In genomic region chr11:9070740-9071476, GRCh38 we compare ENCODE assay signal across 21 cellular contexts. TPM values are rescaled to one million over a fixed set of nuclear protein-coding genes. Genes with fewer than 3 reads are reported as not detected.
DNase-seq lines count a peak whose midpoint lies in the region; ATAC-seq, FAIRE-seq and TF ChIP-seq lines count a peak whose summit lies in the region.
"Had no signal": no experiment of that assay in that cellular context is flagged by ENCODE, and none has a peak within 500 bp of the region (broad histone marks: within the 10 kb centered on the region; RNA-seq: fewer than 3 reads in every experiment).

No MANE protein-coding gene starts in this region.

- no peaks in the 10 kb centered on the region for H3K36me3 ChIP-seq in mucosa of descending colon (ENCODE audit: low read depth)
- no peaks in the 10 kb centered on the region for H3K36me3 ChIP-seq in small intestine (ENCODE audit: control insufficient read depth in 2 of 2, insufficient read depth in 2 of 2, low read length in 2 of 2)
- no peaks in the 10 kb centered on the region for H3K36me3 ChIP-seq in neuronal stem cell (replicated peaks in 1 of 2; ENCODE audit: control insufficient read depth in 2 of 2, insufficient read depth in 2 of 2, low read length in 2 of 2)
- H3K36me3 ChIP-seq in SJCRH30, result no peaks in the 10 kb centered on the region
- H3K36me3 ChIP-seq: BLaER1 had no signal

- no peak for FAIRE-seq in small intestine (lab: Jason Lieb, UNC)
- FAIRE-seq: D721Med had no signal

- H4K8ac ChIP-seq in neuronal stem cell (ENCODE audit: low read depth, low read length), result no peak overlapping the region

- H3K4me3 ChIP-seq in mucosa of descending colon, result no peak overlapping the region
- no peak overlapping the region for H3K4me3 ChIP-seq in small intestine (ENCODE audit: low read depth in 1 of 2, low read length in 2 of 2)
- H3K4me3 ChIP-seq in neuronal stem cell (ENCODE audit: low read length in 2 of 2), result no peak overlapping the region
- H3K4me3 ChIP-seq in SJCRH30, result no peak overlapping the region
- H3K4me3 ChIP-seq: BLaER1 had no signal

- TF ChIP-seq CTCF in mucosa of descending colon (IDR thresholded peaks at IDR 0.05), result no peak

- H3K9me3 ChIP-seq in mucosa of descending colon (no peaks in the 10 kb centered on the region), small intestine (ENCODE audit: control insufficient read depth, low read depth) (no peaks in the 10 kb centered on the region), neuronal stem cell (replicated peaks in 1 of 2; ENCODE audit: control insufficient read depth in 2 of 2, insufficient read depth in 1 of 2, low read depth in 1 of 2, low read length in 2 of 2) (no peaks in the 10 kb centered on the region), SJCRH30 (replicated peaks) (no peaks in the 10 kb centered on the region)
- H3K9me3 ChIP-seq: BLaER1 had no signal

- H3K79me1 ChIP-seq in neuronal stem cell (ENCODE audit: low read depth, low read length), result no peaks in the 10 kb centered on the region

- no peak overlapping the region for H2BK15ac ChIP-seq in neuronal stem cell (ENCODE audit: low read length)

- intact Hi-C loops in mucosa of descending colon (cut with DNase I, micrococcal nuclease), result no loop called here

- no peak overlapping the region for H2BK120ac ChIP-seq in neuronal stem cell (ENCODE audit: low read depth, low read length)

- H2AFZ ChIP-seq in neuronal stem cell (ENCODE audit: low read length), result no peak overlapping the region

- H3K4ac ChIP-seq in neuronal stem cell (ENCODE audit: low read length), result no peak overlapping the region

- 37 to 67% (median 46%) methylated on average over 9 of the region's 9 CpGs for WGBS in small intestine, 3 donors
- WGBS in neuronal stem cell (ENCODE audit: extremely low coverage in 2 of 2, insufficient read length in 2 of 2, insufficient replicate concordance in 1 of 2), 2 donors, result no CpG with 5 or more reads among the region's 9 CpGs

- no peak overlapping the region for H2BK5ac ChIP-seq in neuronal stem cell (ENCODE audit: low read length)

- H3K27me3 ChIP-seq in small intestine (ENCODE audit: control insufficient read depth in 2 of 2, insufficient read depth in 2 of 2, low read length in 2 of 2), result no peaks in the 10 kb centered on the region
- H3K27me3 ChIP-seq in neuronal stem cell (ENCODE audit: control insufficient read depth in 3 of 3, insufficient read depth in 3 of 3, low read depth in 1 of 3, low read length in 3 of 3), result peaks cover 0 to 9% (median 0%) of the 10 kb centered on the region in 3 experiments
- H3K27me3 ChIP-seq in SJCRH30, result no peaks in the 10 kb centered on the region
- H3K27me3 ChIP-seq: BLaER1 had no signal

- H3K27ac ChIP-seq in small intestine (ENCODE audit: low read depth in 1 of 2, low read length in 1 of 2) (no peak overlapping the region), neuronal stem cell (replicated peaks; ENCODE audit: low read length) (no peak overlapping the region), SJCRH30 (no peak overlapping the region)
- H3K27ac ChIP-seq: BLaER1, HL-60, KMS-11 had no signal

- ATAC-seq in mucosa of descending colon (peak; percentile 79), GM19463 (IDR thresholded peaks at IDR 0.05; ENCODE audit: unreplicated experiment) (no peak)
- ATAC-seq: HCT116, PC-3 had no signal

- H4K91ac ChIP-seq in neuronal stem cell (ENCODE audit: low read depth, low read length, poor library complexity), result no peak overlapping the region

- H3K14ac ChIP-seq in neuronal stem cell (ENCODE audit: low read length), result no peak overlapping the region

- H3K23ac ChIP-seq in neuronal stem cell (ENCODE audit: low read depth, low read length, poor library complexity), result no peak overlapping the region

- no peak overlapping the region for H2BK12ac ChIP-seq in neuronal stem cell (ENCODE audit: low read length)

- H3K18ac ChIP-seq in neuronal stem cell (ENCODE audit: low read length), result no peak overlapping the region

- no peak overlapping the region for H2AK5ac ChIP-seq in neuronal stem cell (ENCODE audit: low read depth, low read length)

- DNase-seq in NCI-H69 (lab: John Stamatoyannopoulos, UW) (peak; percentile 33), ecto neural progenitor cell (ENCODE audit: low spot score) (peak; percentile 37), mucosa of descending colon (peak in 1 of 3 donors; percentile 30), small intestine (peak; percentile 28), neuronal stem cell (ENCODE audit: low spot score) (no peak), SJCRH30 (no peak)
- DNase-seq: CD8-positive, alpha-beta memory T cell; DMS79; GOT3; NCI-H187; NCI-H2107; NCI-H226; NCI-H524; PC-3; RPMI8226 had no signal

- H3K4me2 ChIP-seq in neuronal stem cell (ENCODE audit: insufficient read depth, low read length, poor library complexity, severe bottlenecking), result no peak overlapping the region
- H3K4me2 ChIP-seq: BLaER1, KMS-11 had no signal

- H3K9ac ChIP-seq in neuronal stem cell (ENCODE audit: low read depth, low read length, poor library complexity), result no peak overlapping the region
- H3K9ac ChIP-seq: BLaER1, KMS-11 had no signal

- H3K4me1 ChIP-seq in mucosa of descending colon (ENCODE audit: low read depth) (no peaks in the 10 kb centered on the region), small intestine (ENCODE audit: control insufficient read depth in 2 of 2, insufficient read depth in 1 of 2, low read depth in 1 of 2, low read length in 1 of 2) (no peaks in the 10 kb centered on the region), neuronal stem cell (ENCODE audit: control insufficient read depth in 2 of 2, insufficient read depth in 1 of 2, low read depth in 1 of 2, low read length in 2 of 2) (peaks cover 14 to 20% of the 10 kb centered on the region in 2 donors), SJCRH30 (peaks cover 15% of the 10 kb centered on the region)
- H3K4me1 ChIP-seq: BLaER1 had no signal

RNA-seq across cellular contexts. Expression of gene SCUBE2, which starts 20.5 kb away (rescaled TPM):
- 10 to 100 TPM in 2 of 3 donors, 1 to 10 TPM in 1; 8.7 to 18.7 (median 15.9) TPM for total RNA-seq in mucosa of descending colon
- polyA plus RNA-seq in small intestine, result 1 to 10 TPM in 1 of 3 donors, under 1 TPM in 1, not detected in 1; under 0.01 to 8.8 TPM
- 5.7 TPM for polyA plus RNA-seq in neuronal stem cell (2013, experiment 1 of 2)
- 6.0 TPM for polyA plus RNA-seq in neuronal stem cell (2013, experiment 2 of 2)
- total RNA-seq in SJCRH30 (2014; rRNA removed; shearing (Covaris generic)), result 0.35 and 0.40 TPM in 2 replicates
- polyA plus RNA-seq: CD8-positive, alpha-beta memory T cell had no signal

Comparison
In these comparisons a context has a peak if more than half of its experiments do, and no peak if none do; other contexts are left out.
1. DNase-seq: peak in NCI-H69 (single experiment), ecto neural progenitor cell (single experiment) and small intestine (single experiment); none in neuronal stem cell (single experiment) and SJCRH30 (0 of 2).